In the genomic region with DNA sequence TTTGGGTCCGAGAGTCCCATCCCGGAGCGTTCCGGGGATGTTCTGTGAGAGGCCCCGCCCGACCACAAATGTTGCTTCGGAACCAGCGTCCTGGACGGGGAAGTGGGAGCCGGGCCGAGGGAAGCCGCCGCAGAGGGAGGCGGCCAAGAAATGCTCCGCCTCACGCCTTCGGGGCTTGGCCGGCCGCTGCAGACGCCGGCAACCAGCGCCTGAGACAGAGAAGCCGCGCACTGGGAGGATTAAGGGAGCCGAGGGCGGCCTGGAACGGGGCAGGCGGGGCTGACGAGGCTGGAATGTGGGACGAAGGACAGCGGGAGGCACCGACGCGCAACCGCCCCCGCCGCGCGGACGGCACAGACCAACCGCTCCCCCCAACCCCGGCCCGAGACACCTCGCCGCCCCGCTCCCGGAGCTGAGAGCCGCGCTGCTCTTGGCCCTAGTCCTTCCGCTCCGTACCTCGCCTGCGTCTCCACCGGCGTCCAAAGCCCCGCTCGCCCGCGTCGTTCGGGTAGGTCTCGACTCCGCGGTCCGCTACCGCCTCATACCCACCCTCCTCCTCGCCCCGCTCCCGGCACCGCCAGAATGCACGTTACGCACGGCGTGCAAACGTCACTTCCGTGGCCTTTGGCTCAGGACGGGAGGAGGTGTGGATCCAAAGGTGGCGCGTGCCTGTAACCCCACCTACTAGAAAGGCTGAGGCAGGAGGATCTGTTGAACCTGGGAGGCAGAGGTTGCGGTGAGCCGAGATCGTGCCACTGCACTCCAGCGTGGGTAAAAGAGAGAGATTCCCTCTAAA, we compare ENCODE assay signal across 8 cellular contexts. TPM values are rescaled to one million over a fixed set of nuclear protein-coding genes. Genes with fewer than 3 reads are reported as not detected.
DNase-seq lines count a peak whose midpoint lies in the region; TF ChIP-seq lines count a peak whose summit lies in the region.

No MANE protein-coding gene starts in this region.

- no peaks in the 10 kb centered on the region for H3F3A ChIP-seq in MM.1S (ENCODE audit: insufficient read depth, low read length)

- no peaks in the 10 kb centered on the region for H3K27me3 Mint-ChIP-seq in activated naive CD4-positive, alpha-beta T cell treated with anti-CD3 and anti-CD28 coated beads for 36 hours (ENCODE audit: low read depth)

- peak overlapping the region; percentile 86 for H3K4me2 ChIP-seq in MM.1S (ENCODE audit: low read depth, low read length)

- H3K36me3 Mint-ChIP-seq in activated naive CD4-positive, alpha-beta T cell treated with anti-CD3 and anti-CD28 coated beads for 36 hours (ENCODE audit: low read depth): peaks cover 2% of the 10 kb centered on the region

- peaks cover 1% of the 10 kb centered on the region for H3K9me3 Mint-ChIP-seq in activated naive CD4-positive, alpha-beta T cell treated with anti-CD3 and anti-CD28 coated beads for 36 hours

- DNase-seq in GDM1 (lab: John Stamatoyannopoulos, UW) (peak; percentile 81), HCEC 1CT (peak; percentile 82), MM.1S (peak; percentile 93), SJCRH30 (peak; percentile 91 to 93), germinal center (ENCODE audit: low spot score) (peak; percentile 90), non-pigmented ciliary epithelial cell (ENCODE audit: low read depth) (peak; percentile 40), superior temporal gyrus (ENCODE audit: extremely low spot score) (peak; percentile 95)
- peak; percentile 96 for DNase-seq in activated naive CD4-positive, alpha-beta T cell treated with anti-CD3 and anti-CD28 coated beads for 36 hours

- H3K27me3 ChIP-seq in MM.1S (replicated peaks; ENCODE audit: insufficient read depth, low read length): no peaks in the 10 kb centered on the region
- no peaks in the 10 kb centered on the region for H3K27me3 ChIP-seq in SJCRH30

- CTCF ChIA-PET in activated naive CD4-positive, alpha-beta T cell treated with anti-CD3 and anti-CD28 coated beads for 36 hours (lab: Charles Lee): interaction anchor here (0.6 kb wide), 1 partner anchor 79 kb away, joined by 4 read pairs; no protein-coding TSS in a partner anchor

- peak overlapping the region; percentile 98 for H3K4me3 Mint-ChIP-seq in activated naive CD4-positive, alpha-beta T cell treated with anti-CD3 and anti-CD28 coated beads for 36 hours

- no peak for TF ChIP-seq CTCF in MM.1S (IDR thresholded peaks at IDR 0.05; ENCODE audit: low read length)

- no peaks in the 10 kb centered on the region for H3K36me3 ChIP-seq in MM.1S (replicated peaks; ENCODE audit: insufficient read depth, low read length)
- H3K36me3 ChIP-seq in SJCRH30: no peaks in the 10 kb centered on the region

- H3K9ac ChIP-seq in MM.1S (ENCODE audit: low read length): peak overlapping the region; percentile 82

- peak overlapping the region; percentile 96 for H3K27ac Mint-ChIP-seq in activated naive CD4-positive, alpha-beta T cell treated with anti-CD3 and anti-CD28 coated beads for 36 hours

- no peaks in the 10 kb centered on the region for H4K20me1 ChIP-seq in MM.1S (ENCODE audit: insufficient read depth, low read length)

- H3K9me3 ChIP-seq in MM.1S (replicated peaks; ENCODE audit: insufficient read depth, low read length): no peaks in the 10 kb centered on the region
- no peaks in the 10 kb centered on the region; the same call in 1 of the 2 replicates for H3K9me3 ChIP-seq in SJCRH30 (replicated peaks)

- H2AFZ ChIP-seq in MM.1S (ENCODE audit: low read length): peak overlapping the region; percentile 89

- peaks cover 44% of the 10 kb centered on the region for H3K4me1 Mint-ChIP-seq in activated naive CD4-positive, alpha-beta T cell treated with anti-CD3 and anti-CD28 coated beads for 36 hours (ENCODE audit: low read depth)

- H3K27ac ChIP-seq in MM.1S (ENCODE audit: low read length) (peak overlapping the region; percentile 57; the same call in 1 of the 2 replicates), SJCRH30 (peak overlapping the region; percentile 49)

- intact Hi-C loops in activated naive CD4-positive, alpha-beta T cell treated with anti-CD3 and anti-CD28 coated beads for 36 hours (cut with micrococcal nuclease): loop anchor here (1.0 kb wide), 7 partner anchors 36 to 404 kb away; a partner anchor contains a TSS

- peaks cover 8% of the 10 kb centered on the region for H3K4me1 ChIP-seq in MM.1S (ENCODE audit: low read length)
- H3K4me1 ChIP-seq in SJCRH30: peaks cover 9% of the 10 kb centered on the region; the same call in 1 of the 2 replicates

- peaks cover 52% of the 10 kb centered on the region for H3K79me2 ChIP-seq in MM.1S (ENCODE audit: low read length)

- H3K4me3 ChIP-seq in MM.1S (ENCODE audit: low read length): peak overlapping the region; percentile 100
- peak overlapping the region; percentile 81 for H3K4me3 ChIP-seq in SJCRH30

- no peaks in the 10 kb centered on the region for H3K9me2 ChIP-seq in MM.1S (replicated peaks; ENCODE audit: insufficient read depth, low read length)

RNA-seq across cellular contexts. Expression of a gene that starts 36.7 kb away (rescaled TPM):
- total RNA-seq in SJCRH30 (2014; rRNA removed; shearing (Covaris generic)): 12.1 and 12.5 TPM in 2 replicates
- 1 to 10 TPM; 6.3 to 7.5 TPM for total RNA-seq in activated naive CD4-positive, alpha-beta T cell treated with anti-CD3 and anti-CD28 coated beads for 36 hours

Comparison
In these comparisons a context has a peak if more than half of its experiments do, and no peak if none do; other contexts are left out.
1. Peak in every context shown above with its lines: DNase-seq, H3K4me3 ChIP-seq and H3K27ac ChIP-seq.
2. DNase-seq: peak in every context shown above with its lines; median percentile 96 in activated naive CD4-positive, alpha-beta T cell treated with anti-CD3 and anti-CD28 coated beads for 36 hours; 95 in superior temporal gyrus; 93 in MM.1S; 92 in SJCRH30; 90 in germinal center; 82 in HCEC 1CT; 81 in GDM1; 40 in non-pigmented ciliary epithelial cell.